ENCODE assay signal across 8 cellular contexts in the genomic region with DNA sequence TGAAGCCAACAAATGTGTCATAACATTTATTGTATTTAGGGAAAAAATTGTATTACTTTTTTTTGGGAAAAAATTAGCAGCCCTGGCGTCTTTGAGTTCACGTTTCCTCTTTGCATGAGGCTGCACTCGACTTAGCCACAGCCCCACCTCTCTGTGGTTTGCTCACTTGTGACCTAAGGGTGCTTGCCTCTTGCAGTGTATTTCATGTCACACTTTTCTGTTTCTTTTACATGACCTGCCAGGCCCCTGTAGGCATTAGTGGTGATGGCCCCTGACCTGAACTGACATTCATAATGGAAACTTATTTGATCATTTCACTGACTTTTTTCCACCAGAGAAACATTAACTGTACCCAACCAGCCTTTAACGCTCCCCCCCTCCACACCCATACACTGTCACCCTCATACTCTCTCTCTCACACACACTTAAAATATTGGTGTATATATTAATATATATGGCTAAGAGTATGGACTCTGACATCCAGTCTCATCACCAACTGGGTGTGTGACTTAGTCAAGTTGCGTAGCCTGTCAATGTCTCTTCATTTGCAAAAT.
DNase-seq lines count a peak whose midpoint lies in the region; ATAC-seq, FAIRE-seq and TF ChIP-seq lines count a peak whose summit lies in the region.

No MANE protein-coding gene starts in this region.

- H3K27ac Mint-ChIP-seq in activated naive CD4-positive, alpha-beta T cell treated with anti-CD3 and anti-CD28 coated beads, Interleukin-2, amount 10 ng/mL, durations not matched to agents 7 days and 5 days, result peak overlapping the region; percentile 98
- peak overlapping the region; percentile 71 for H3K27ac Mint-ChIP-seq in stimulated activated effector memory CD8-positive, alpha-beta T cell treated with anti-CD3 and anti-CD28 coated beads, Interleukin-12 subunit alpha, Interleukin-12 subunit beta, amount 100 ng/mL, for 72 hours

- no peak overlapping the region for H3K4me2 ChIP-seq in OCI-LY1 (ENCODE audit: low read length)

- peaks cover 96% of the 10 kb centered on the region for H3K4me1 Mint-ChIP-seq in activated naive CD4-positive, alpha-beta T cell treated with anti-CD3 and anti-CD28 coated beads, Interleukin-2, amount 10 ng/mL, durations not matched to agents 7 days and 5 days
- H3K4me1 Mint-ChIP-seq in stimulated activated effector memory CD8-positive, alpha-beta T cell treated with anti-CD3 and anti-CD28 coated beads, Interleukin-12 subunit alpha, Interleukin-12 subunit beta, amount 100 ng/mL, for 72 hours, result peaks cover 84% of the 10 kb centered on the region

- no peaks in the 10 kb centered on the region for H3K27me3 Mint-ChIP-seq in activated naive CD4-positive, alpha-beta T cell treated with anti-CD3 and anti-CD28 coated beads, Interleukin-2, amount 10 ng/mL, durations not matched to agents 7 days and 5 days

- TF ChIP-seq CTCF in OCI-LY1 (IDR thresholded peaks at IDR 0.05; ENCODE audit: low read length), result no peak

- peaks cover 69% of the 10 kb centered on the region for H3K36me3 Mint-ChIP-seq in activated naive CD4-positive, alpha-beta T cell treated with anti-CD3 and anti-CD28 coated beads, Interleukin-2, amount 10 ng/mL, durations not matched to agents 7 days and 5 days
- peaks cover 81% of the 10 kb centered on the region for H3K36me3 Mint-ChIP-seq in stimulated activated effector memory CD8-positive, alpha-beta T cell treated with anti-CD3 and anti-CD28 coated beads, Interleukin-12 subunit alpha, Interleukin-12 subunit beta, amount 100 ng/mL, for 72 hours

- DNase-seq in GM12891 (ENCODE audit: insufficient read length, low spot score) (no peak), NCI-H128 (lab: John Stamatoyannopoulos, UW; ENCODE audit: unreplicated experiment) (no peak), ACHN (no peak), NCI-H345 (lab: John Stamatoyannopoulos, UW) (no peak)
- peak; percentile 86 for DNase-seq in activated naive CD4-positive, alpha-beta T cell treated with anti-CD3 and anti-CD28 coated beads, Interleukin-2, amount 10 ng/mL, durations not matched to agents 7 days and 5 days
- DNase-seq in stimulated activated effector memory CD8-positive, alpha-beta T cell treated with anti-CD3 and anti-CD28 coated beads, Interleukin-12 subunit alpha, Interleukin-12 subunit beta, amount 100 ng/mL, for 72 hours (ENCODE audit: low spot score in 2 of 2), result peak; percentile 37 to 79

- H3K27me3 ChIP-seq in OCI-LY1 (ENCODE audit: insufficient read depth, low read length), result no peaks in the 10 kb centered on the region

- 0 out of 2 replicates have a peak overlapping the region, but pooled peaks have one; percentile 18 for H2AFZ ChIP-seq in OCI-LY1 (ENCODE audit: low read length)

- no peak overlapping the region for H3K4me3 ChIP-seq in OCI-LY1 (ENCODE audit: low read depth, low read length, poor library complexity, severe bottlenecking)

- CTCF ChIA-PET in activated naive CD4-positive, alpha-beta T cell treated with anti-CD3 and anti-CD28 coated beads, Interleukin-2, amount 10 ng/mL, durations not matched to agents 7 days and 5 days (lab: Charles Lee), result no interaction called here

- TF ChIP-seq POLR2A in GM12891 (IDR thresholded peaks at IDR 0.05; ENCODE audit: low read depth, low read length), result no peak

- H3K9me3 Mint-ChIP-seq in activated naive CD4-positive, alpha-beta T cell treated with anti-CD3 and anti-CD28 coated beads, Interleukin-2, amount 10 ng/mL, durations not matched to agents 7 days and 5 days, result no peaks in the 10 kb centered on the region
- no peaks in the 10 kb centered on the region for H3K9me3 Mint-ChIP-seq in stimulated activated effector memory CD8-positive, alpha-beta T cell treated with anti-CD3 and anti-CD28 coated beads, Interleukin-12 subunit alpha, Interleukin-12 subunit beta, amount 100 ng/mL, for 72 hours

- no peaks in the 10 kb centered on the region for H4K20me1 ChIP-seq in OCI-LY1 (ENCODE audit: insufficient read depth, low read length)

- peak overlapping the region; percentile 63 for H3K4me3 Mint-ChIP-seq in activated naive CD4-positive, alpha-beta T cell treated with anti-CD3 and anti-CD28 coated beads, Interleukin-2, amount 10 ng/mL, durations not matched to agents 7 days and 5 days
- peak overlapping the region; percentile 31 for H3K4me3 Mint-ChIP-seq in stimulated activated effector memory CD8-positive, alpha-beta T cell treated with anti-CD3 and anti-CD28 coated beads, Interleukin-12 subunit alpha, Interleukin-12 subunit beta, amount 100 ng/mL, for 72 hours

- H3K27ac ChIP-seq in OCI-LY1 (ENCODE audit: low read depth, low read length, poor library complexity, severe bottlenecking), result no peak overlapping the region

- H3K9ac ChIP-seq in OCI-LY1 (ENCODE audit: low read length), result no peak overlapping the region

- no peaks in the 10 kb centered on the region for H3K36me3 ChIP-seq in OCI-LY1 (ENCODE audit: insufficient read depth, low read length)

- H3K79me2 ChIP-seq in OCI-LY1 (ENCODE audit: insufficient read depth, low read length), result no peaks in the 10 kb centered on the region

- peaks cover 16% of the 10 kb centered on the region for H3K4me1 ChIP-seq in OCI-LY1 (ENCODE audit: insufficient read depth, low read length, severe bottlenecking)

- peak; percentile 73 for ATAC-seq in HG02588 (IDR thresholded peaks at IDR 0.05; ENCODE audit: unreplicated experiment)
- peak; percentile 97 for ATAC-seq in stimulated activated effector memory CD8-positive, alpha-beta T cell treated with anti-CD3 and anti-CD28 coated beads, Interleukin-12 subunit alpha, Interleukin-12 subunit beta, amount 100 ng/mL, for 72 hours

- in situ Hi-C loops in ACHN (cut with HindIII; ENCODE audit: low pct_ligation_motif_present, low pct_unique_long_range_greater_than_20kb, low sequenced_read_pairs), result no loop called here

- peak; percentile 93 for FAIRE-seq in GM12891 (lab: Jason Lieb, UNC)

- no peaks in the 10 kb centered on the region for H3K9me2 ChIP-seq in OCI-LY1 (ENCODE audit: low read depth, low read length)

- H3K9me3 ChIP-seq in OCI-LY1 (ENCODE audit: low read length), result no peaks in the 10 kb centered on the region

- no peaks in the 10 kb centered on the region for H3F3A ChIP-seq in OCI-LY1 (ENCODE audit: insufficient read depth, low read length)

TF ChIP-seq in GM12891, 5 proteins besides CTCF, POLR2A, EP300 and RAD21:
- TF ChIP-seq TAF1 (IDR thresholded peaks at IDR 0.05; ENCODE audit: low read depth, low read length), result no peak
- TF ChIP-seq SPI1 (IDR thresholded peaks at IDR 0.05; ENCODE audit: low read depth, low read length), result peak; percentile 47; the same call in 1 of the 2 replicates
- TF ChIP-seq POU2F2 (IDR thresholded peaks at IDR 0.05; ENCODE audit: low read depth, low read length), result peak; percentile 70
- TF ChIP-seq PAX5 (IDR thresholded peaks at IDR 0.05; ENCODE audit: insufficient read depth, low read length, severe bottlenecking), result no peak
- TF ChIP-seq POLR2AphosphoS5 (IDR thresholded peaks at IDR 0.05; ENCODE audit: low read depth, low read length), result no peak

Comparison
In these comparisons a context has a peak if more than half of its experiments do, and no peak if none do; other contexts are left out.
1. DNase-seq: peak in activated naive CD4-positive, alpha-beta T cell treated with anti-CD3 and anti-CD28 coated beads, Interleukin-2, amount 10 ng/mL, durations not matched to agents 7 days and 5 days (single experiment) and stimulated activated effector memory CD8-positive, alpha-beta T cell treated with anti-CD3 and anti-CD28 coated beads, Interleukin-12 subunit alpha, Interleukin-12 subunit beta, amount 100 ng/mL, for 72 hours (2 of 2); none in GM12891 (single experiment), NCI-H128 (single experiment), ACHN (single experiment) and NCI-H345 (single experiment).